Comparison of ENCODE assay signal across 14 cellular contexts in the genomic region with DNA sequence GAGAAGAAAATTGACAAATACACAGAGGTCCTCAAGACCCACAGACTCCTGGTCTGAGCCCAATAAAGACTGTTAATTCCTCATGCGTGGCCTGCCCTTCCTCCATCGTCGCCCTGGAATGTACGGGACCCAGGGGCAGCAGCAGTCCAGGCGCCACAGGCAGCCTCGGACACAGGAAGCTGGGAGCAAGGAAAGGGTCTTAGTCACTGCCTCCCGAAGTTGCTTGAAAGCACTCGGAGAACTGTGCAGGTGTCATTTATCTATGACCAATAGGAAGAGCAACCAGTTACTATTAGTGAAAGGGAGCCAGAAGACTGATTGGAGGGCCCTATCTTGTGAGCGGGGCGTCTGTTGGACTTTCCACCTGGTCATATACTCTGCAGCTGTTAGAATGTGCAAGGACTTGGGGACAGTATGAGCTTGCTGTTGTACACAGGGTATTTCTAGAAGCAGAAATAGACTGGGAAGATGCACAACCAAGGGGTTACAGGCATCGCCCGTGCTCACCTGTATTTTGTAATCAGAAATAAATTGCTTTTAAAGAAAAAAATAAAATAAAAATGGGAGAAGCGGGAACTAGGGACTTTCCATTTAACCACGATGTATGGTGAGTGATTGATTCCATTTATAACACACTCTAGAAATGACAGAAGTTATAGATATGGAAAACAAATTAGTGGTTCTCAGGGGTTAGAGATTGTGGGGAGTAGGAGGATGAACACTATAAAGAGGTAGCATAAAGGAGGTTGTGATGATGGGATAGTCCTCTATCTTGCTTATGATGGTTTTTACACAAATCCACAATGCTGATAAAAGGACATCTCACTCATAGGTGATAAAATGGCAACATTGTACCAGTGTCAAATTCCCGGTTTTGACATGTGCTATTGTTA.
"Had no signal": no experiment of that assay in that cellular context is flagged by ENCODE, and none has a peak within 500 bp of the region (broad histone marks: within the 10 kb centered on the region; RNA-seq: fewer than 3 reads in every experiment).

No MANE protein-coding gene starts in this region.

- H3K9me3 ChIP-seq: adrenal gland, suprapubic skin, upper lobe of left lung had no signal

- H3K27me3 ChIP-seq: adrenal gland, suprapubic skin, upper lobe of left lung had no signal

- H3K27ac ChIP-seq: adrenal gland, epithelial cell of prostate, suprapubic skin, upper lobe of left lung, VCaP had no signal

- H3K27ac Mint-ChIP-seq: effector memory CD8-positive, alpha-beta T cell; immature natural killer cell; natural killer cell treated with Interleukin-12 subunit alpha and Interleukin-12 subunit beta and Interleukin-15 and Interleukin-18, amount 100 ng/mL, for 72 hours had no signal

- H3K27me3 Mint-ChIP-seq: natural killer cell treated with Interleukin-12 subunit alpha and Interleukin-12 subunit beta and Interleukin-15 and Interleukin-18, amount 100 ng/mL, for 72 hours had no signal

- H3K4me1 Mint-ChIP-seq: immature natural killer cell had no signal

- H3K9me3 Mint-ChIP-seq: effector memory CD8-positive, alpha-beta T cell had no signal

- H3K4me3 ChIP-seq: adrenal gland, suprapubic skin, upper lobe of left lung had no signal

- H3K36me3 Mint-ChIP-seq: immature natural killer cell; natural killer cell treated with Interleukin-12 subunit alpha and Interleukin-12 subunit beta and Interleukin-15 and Interleukin-18, amount 100 ng/mL, for 72 hours had no signal

- DNase-seq: activated gamma-delta T cell treated with Interleukin-2 at 50 U/mL for 16 hours; adrenal gland; dermis blood vessel endothelial cell; effector memory CD8-positive, alpha-beta T cell; head of caudate nucleus; immature natural killer cell; mesendoderm; stimulated activated CD4-positive, alpha-beta T cell treated with anti-CD3 and anti-CD28 coated beads, Interleukin-2, amount 100 ng/mL, for 48 hours; stimulated activated naive CD4-positive, alpha-beta T cell had no signal

- H3K4me3 Mint-ChIP-seq: effector memory CD8-positive, alpha-beta T cell; immature natural killer cell; natural killer cell treated with Interleukin-12 subunit alpha and Interleukin-12 subunit beta and Interleukin-15 and Interleukin-18, amount 100 ng/mL, for 72 hours had no signal

- ATAC-seq: effector memory CD8-positive, alpha-beta T cell; natural killer cell treated with Interleukin-12 subunit alpha and Interleukin-12 subunit beta and Interleukin-15 and Interleukin-18, amount 100 ng/mL, for 72 hours had no signal

- H3K4me1 ChIP-seq: adrenal gland, suprapubic skin, upper lobe of left lung had no signal

- H3K36me3 ChIP-seq: adrenal gland, suprapubic skin, upper lobe of left lung had no signal
